Comparison of ENCODE assay signal across 10 cellular contexts in genomic region chr7:99013266-99014112, GRCh38.
"Had no signal": no experiment of that assay in that cellular context is flagged by ENCODE, and none has a peak within 500 bp of the region (broad histone marks: within the 10 kb centered on the region; RNA-seq: fewer than 3 reads in every experiment).

No MANE protein-coding gene starts in this region.

- ATAC-seq: T-cell had no signal

- H3K4me2 ChIP-seq: SK-N-SH had no signal

- H3K4me3 ChIP-seq: esophagus muscularis mucosa, left ventricle myocardium inferior, psoas muscle, tibial nerve had no signal

- H3K9ac ChIP-seq: SK-N-SH had no signal

- H3K27ac ChIP-seq: esophagus muscularis mucosa, left ventricle myocardium inferior, psoas muscle, tibial nerve had no signal

- DNase-seq: activated CD4-positive, alpha-beta T cell treated with anti-CD3 and anti-CD28 coated beads, Interleukin-2, amount 50 U/mL, for 1 hour; left ventricle myocardium inferior; mesendoderm; psoas muscle; SK-N-SH; stimulated activated CD4-positive, alpha-beta T cell treated with anti-CD3 and anti-CD28 coated beads, Interleukin-1b, Interleukin-23, amount 100 ng/mL, for 48 hours; T-helper 9 cell had no signal

- H3K27me3 ChIP-seq: esophagus muscularis mucosa, tibial nerve had no signal

- H3K4me1 ChIP-seq: esophagus muscularis mucosa, left ventricle myocardium inferior, psoas muscle, tibial nerve had no signal

- H3K9me3 ChIP-seq: esophagus muscularis mucosa, left ventricle myocardium inferior, psoas muscle, SK-N-SH, tibial nerve had no signal
